In genomic region chr5:177336603-177337494, GRCh38 we compare ENCODE assay signal across 22 cellular contexts. TPM values are rescaled to one million over a fixed set of nuclear protein-coding genes. Genes with fewer than 3 reads are reported as not detected.
DNase-seq lines count a peak whose midpoint lies in the region; ATAC-seq and TF ChIP-seq lines count a peak whose summit lies in the region.
"Had no signal": no experiment of that assay in that cellular context is flagged by ENCODE, and none has a peak within 500 bp of the region (broad histone marks: within the 10 kb centered on the region; RNA-seq: fewer than 3 reads in every experiment).

No MANE protein-coding gene starts in this region.

- CTCF ChIA-PET in MCF 10A (lab: Yijun Ruan, JAX) = interaction anchor here (1.2 to 1.7 kb wide), 4 partner anchors 19 to 53 kb away, joined by 3 to 5 read pairs (median 4); no protein-coding TSS in a partner anchor

- H3K4me3 ChIP-seq in GM23338 (no peak overlapping the region), neutrophil (ENCODE audit: low read depth in 1 of 2, low read length in 1 of 2) (no peak overlapping the region), aorta (ENCODE audit: low read length in 2 of 2) (no peak overlapping the region)
- H3K4me3 ChIP-seq: HAP-1, hepatocyte, left lung, mucosa of descending colon, prostate gland, SJCRH30, thoracic aorta had no signal

- H3K4me1 Mint-ChIP-seq in GM23338 (peaks cover 23% of the 10 kb centered on the region), MCF 10A (ENCODE audit: insufficient read depth, unreplicated experiment) (peaks cover 8% of the 10 kb centered on the region)

- H3K36me3 Mint-ChIP-seq in GM23338 (ENCODE audit: low read depth) (peaks cover 62% of the 10 kb centered on the region), MCF 10A (ENCODE audit: insufficient read depth, unreplicated experiment) (peaks cover 73% of the 10 kb centered on the region)

- DNase-seq in GM23338 (ENCODE audit: low spot score) (no peak), MCF 10A (ENCODE audit: unreplicated experiment) (no peak), aorta (no peak), NCI-H1105 treated with DMSO at 0.1 percent for 48 hours (lab: John Stamatoyannopoulos, UW) (no peak)
- DNase-seq: CD4-positive, alpha-beta memory T cell; DMS153; NCI-H510A treated with DMSO at 0.1 percent for 48 hours; NK-92 treated with Interleukin-12 subunit alpha and Interleukin-12 subunit beta, amount 100 ng/mL, for 24 hours; stimulated activated naive CD4-positive, alpha-beta T cell; T-cell had no signal

- peaks cover 11% of the 10 kb centered on the region for H3K27me3 Mint-ChIP-seq in GM23338 (ENCODE audit: insufficient read depth, low read depth, poor library complexity)
- H3K27me3 Mint-ChIP-seq in MCF 10A (ENCODE audit: insufficient read depth, unreplicated experiment) = no peaks in the 10 kb centered on the region
- H3K27me3 Mint-ChIP-seq: activated CD4-positive, alpha-beta T cell treated with anti-CD3 and anti-CD28 coated beads for 36 hours; activated naive CD8-positive, alpha-beta T cell treated with anti-CD3 and anti-CD28 coated beads for 36 hours; CD4-positive, alpha-beta memory T cell; T-cell had no signal

- H3K4me1 ChIP-seq in GM23338 (ENCODE audit: insufficient read depth) = no peaks in the 10 kb centered on the region; the same call in 1 of the 2 replicates
- H3K4me1 ChIP-seq in neutrophil (ENCODE audit: control insufficient read depth in 1 of 2, insufficient read depth in 1 of 2, low read depth in 1 of 2, low read length in 1 of 2) = peaks cover 46 to 55% of the 10 kb centered on the region in 2 experiments
- H3K4me1 ChIP-seq in aorta (ENCODE audit: control insufficient read depth in 1 of 2, insufficient read depth in 2 of 2, low read length in 2 of 2) = no peaks in the 10 kb centered on the region
- H3K4me1 ChIP-seq: HAP-1, prostate gland, SJCRH30 had no signal

- H2AFZ ChIP-seq in GM23338 = no peak overlapping the region
- H2AFZ ChIP-seq: hepatocyte had no signal

- no peak overlapping the region; the same call in 2 of the 3 replicates for H3K4me3 Mint-ChIP-seq in GM23338
- no peak overlapping the region for H3K4me3 Mint-ChIP-seq in MCF 10A (ENCODE audit: unreplicated experiment)
- H3K4me3 Mint-ChIP-seq: activated CD4-positive, alpha-beta T cell treated with anti-CD3 and anti-CD28 coated beads for 36 hours; activated naive CD8-positive, alpha-beta T cell treated with anti-CD3 and anti-CD28 coated beads for 36 hours; CD4-positive, alpha-beta memory T cell; T-cell had no signal

- H4K20me1 ChIP-seq in GM23338 (replicated peaks; ENCODE audit: insufficient read depth) = 0 out of 2 replicates have a peak, but pooled peaks cover 4% of the 10 kb centered on the region

- intact Hi-C loops in MCF 10A (cut with micrococcal nuclease) (no loop called here), aorta (cut with DNase I) (no loop called here)

- TF ChIP-seq CTCF in GM23338 (conservative IDR thresholded peaks at IDR 0.05; ENCODE audit: low read depth in 2 of 2) = no peak
- TF ChIP-seq CTCF in MCF 10A (IDR thresholded peaks at IDR 0.05; ENCODE audit: unreplicated experiment) = no peak
- no peak for TF ChIP-seq CTCF in neutrophil (IDR thresholded peaks at IDR 0.05)

- H3K27ac ChIP-seq in GM23338 (ENCODE audit: low read depth) (no peak overlapping the region), neutrophil (peak overlapping the region; percentile 93), aorta (ENCODE audit: low read depth in 1 of 2, low read length in 2 of 2) (no peak overlapping the region)
- H3K27ac ChIP-seq: hepatocyte, HL-60, left lung, prostate gland, SJCRH30, thoracic aorta had no signal

- no peaks in the 10 kb centered on the region for H3K9me3 Mint-ChIP-seq in GM23338
- H3K9me3 Mint-ChIP-seq in MCF 10A (ENCODE audit: unreplicated experiment) = no peaks in the 10 kb centered on the region
- H3K9me3 Mint-ChIP-seq: activated naive CD8-positive, alpha-beta T cell treated with anti-CD3 and anti-CD28 coated beads for 36 hours; immature natural killer cell had no signal

- peaks cover 21% of the 10 kb centered on the region for H3K79me2 ChIP-seq in GM23338 (replicated peaks; ENCODE audit: insufficient read depth)

- BruUV-seq in MCF 10A (replicated peaks; lab: Mats Ljungman, UMichigan) = no TSS peak

- H3F3A ChIP-seq in GM23338 (replicated peaks; ENCODE audit: low read depth) = no peaks in the 10 kb centered on the region

- H3K36me3 ChIP-seq in GM23338 (ENCODE audit: insufficient read depth) (peaks cover 5% of the 10 kb centered on the region; the same call in 1 of the 2 replicates), neutrophil (peaks cover 60% of the 10 kb centered on the region), aorta (ENCODE audit: control insufficient read depth in 1 of 2, insufficient read depth in 2 of 2, low read length in 1 of 2) (peaks cover 4 to 12% of the 10 kb centered on the region in 2 donors)

- peak overlapping the region; percentile 92 for H3K27ac Mint-ChIP-seq in GM23338
- H3K27ac Mint-ChIP-seq in MCF 10A (ENCODE audit: low read depth, unreplicated experiment) = peak overlapping the region; percentile 2
- H3K27ac Mint-ChIP-seq: activated CD4-positive, alpha-beta T cell treated with anti-CD3 and anti-CD28 coated beads for 36 hours; activated naive CD8-positive, alpha-beta T cell treated with anti-CD3 and anti-CD28 coated beads for 36 hours; CD4-positive, alpha-beta memory T cell; T-cell had no signal

- H3K4me2 ChIP-seq in GM23338 = no peak overlapping the region
- H3K4me2 ChIP-seq: hepatocyte had no signal

- no peaks in the 10 kb centered on the region for H3K27me3 ChIP-seq in GM23338 (ENCODE audit: insufficient read depth)
- no peaks in the 10 kb centered on the region for H3K27me3 ChIP-seq in neutrophil
- H3K27me3 ChIP-seq in aorta (ENCODE audit: control insufficient read depth in 1 of 2, insufficient read depth in 2 of 2, low read length in 1 of 2) = no peaks in the 10 kb centered on the region
- H3K27me3 ChIP-seq: hepatocyte, left lung, SJCRH30 had no signal

- no peaks in the 10 kb centered on the region for H3K9me3 ChIP-seq in neutrophil
- H3K9me3 ChIP-seq in aorta (ENCODE audit: control insufficient read depth, low read length) = no peaks in the 10 kb centered on the region
- H3K9me3 ChIP-seq: HAP-1, left lung, mucosa of descending colon, prostate gland, SJCRH30, thoracic aorta had no signal

- ATAC-seq in GM23338 = no peak
- ATAC-seq in aorta (ENCODE audit: low FRiP score) = no peak

- WGBS in aorta, 2 donors = 93% methylated on average over 35 to 36 of the region's 36 CpGs

- POLR2A ChIA-PET in MCF 10A (lab: Yijun Ruan, JAX) = no interaction called here

- H3K9me2 ChIP-seq in GM23338 (ENCODE audit: insufficient read depth) = no peaks in the 10 kb centered on the region

TF ChIP-seq in GM23338, 12 proteins besides CTCF, POLR2A, EP300 and RAD21 (continues in another document):
- TF ChIP-seq ZNF114 (CRISPR knock-in tag; IDR thresholded peaks at IDR 0.05) (no peak), POLR2AphosphoS5 (IDR thresholded peaks at IDR 0.05; ENCODE audit: low read depth) (no peak), STAT1 (IDR thresholded peaks at IDR 0.05; ENCODE audit: unreplicated experiment) (no peak)

RNA-seq across cellular contexts. Expression of gene LMAN2, which starts 14.6 kb away (rescaled TPM):
- total RNA-seq in GM23338 (2014; rRNA removed; shearing (Covaris generic)) = 220 and 227 TPM in 2 replicates
- polyA plus RNA-seq in GM23338 (2016; fragmentation: Nextera tagmentation; extraction: Ambion mirVana) = 145 and 153 TPM in 2 replicates
- 221 and 279 TPM in 2 replicates for total RNA-seq in MCF 10A (2022)
- total RNA-seq in aorta = 10 to 100 TPM; 86.2 to 89.0 TPM
- polyA plus RNA-seq in aorta = 100 to 1,000 TPM; 142 to 145 TPM

RNA-seq across cellular contexts. Expression of gene RGS14, which starts 20.9 kb away (rescaled TPM):
- 37.9 and 39.3 TPM in 2 replicates for total RNA-seq in GM23338 (2014; rRNA removed; shearing (Covaris generic))
- polyA plus RNA-seq in GM23338 (2016; fragmentation: Nextera tagmentation; extraction: Ambion mirVana) (23.5 and 24.8 TPM in 2 replicates), aorta (1 to 10 TPM; 5.7 to 9.4 TPM)
- total RNA-seq in MCF 10A (2022) (7.8 and 12.6 TPM in 2 replicates), aorta (10 to 100 TPM in 1 of 2 donors, 1 to 10 TPM in 1; 8.8 to 15.0 TPM)

RNA-seq across cellular contexts. Expression of gene MXD3, which starts 25.2 kb away (rescaled TPM):
- total RNA-seq in GM23338 (2014; rRNA removed; shearing (Covaris generic)) = 11.6 and 13.0 TPM in 2 replicates
- 8.4 and 9.9 TPM in 2 replicates for polyA plus RNA-seq in GM23338 (2016; fragmentation: Nextera tagmentation; extraction: Ambion mirVana)
- 8.4 and 13.2 TPM in 2 replicates for total RNA-seq in MCF 10A (2022)
- total RNA-seq in aorta = 1 to 10 TPM; 9.1 to 9.2 TPM
- polyA plus RNA-seq in aorta = 10 to 100 TPM in 1 of 2 donors, 1 to 10 TPM in 1; 4.1 to 52.6 TPM

RNA-seq across cellular contexts. Expression of gene PRELID1, which starts 33.2 kb away (rescaled TPM):
- 271 and 328 TPM in 2 replicates for total RNA-seq in GM23338 (2014; rRNA removed; shearing (Covaris generic))
- polyA plus RNA-seq in GM23338 (2016; fragmentation: Nextera tagmentation; extraction: Ambion mirVana) (349 and 359 TPM in 2 replicates), aorta (100 to 1,000 TPM in 1 of 2 donors, 10 to 100 TPM in 1; 91.0 to 104 TPM)
- total RNA-seq in MCF 10A (2022) (217 and 267 TPM in 2 replicates), aorta (10 to 100 TPM; 57.2 to 72.7 TPM)

RNA-seq across cellular contexts. Expression of gene RAB24, which starts 33.3 kb away (rescaled TPM):
- total RNA-seq in GM23338 (2014; rRNA removed; shearing (Covaris generic)) = 24.8 and 27.1 TPM in 2 replicates
- polyA plus RNA-seq in GM23338 (2016; fragmentation: Nextera tagmentation; extraction: Ambion mirVana) (26.1 and 27.7 TPM in 2 replicates), aorta (10 to 100 TPM; 49.6 to 80.7 TPM)
- total RNA-seq in MCF 10A (2022) (34.3 and 42.6 TPM in 2 replicates), aorta (10 to 100 TPM; 19.6 to 28.7 TPM)
